ENCODE assay signal across 19 cellular contexts in genomic region chr2:2932189-2932588, GRCh38.
A peak's percentile ranks its signal among the peaks of the same experiment; 100 is the strongest.
DNase-seq lines count a peak whose midpoint lies in the region; ATAC-seq, FAIRE-seq and TF ChIP-seq lines count a peak whose summit lies in the region.
"Had no signal": no experiment of that assay in that cellular context is flagged by ENCODE, and none has a peak within 500 bp of the region (broad histone marks: within the 10 kb centered on the region; RNA-seq: fewer than 3 reads in every experiment).

No MANE protein-coding gene starts in this region.

- no peak for TF ChIP-seq CTCF in endodermal cell (conservative IDR thresholded peaks at IDR 0.05)
- no peak for TF ChIP-seq CTCF in kidney (IDR thresholded peaks at IDR 0.05; ENCODE audit: borderline replicate concordance, extremely low read depth, insufficient read depth)
- TF ChIP-seq CTCF in heart left ventricle (IDR thresholded peaks at IDR 0.05), result no peak

- no peaks in the 10 kb centered on the region for H3K27me3 ChIP-seq in Karpas-422 (ENCODE audit: low read length)
- H3K27me3 ChIP-seq in endodermal cell (ENCODE audit: control insufficient read depth, insufficient read depth, low read length, poor library complexity, severe bottlenecking), result no peaks in the 10 kb centered on the region
- no peaks in the 10 kb centered on the region for H3K27me3 ChIP-seq in heart left ventricle
- H3K27me3 ChIP-seq: BE2C had no signal

- H3K36me3 Mint-ChIP-seq in endodermal cell (ENCODE audit: low read depth), result no peaks in the 10 kb centered on the region
- H3K36me3 Mint-ChIP-seq: CD4-positive, alpha-beta memory T cell had no signal

- peaks cover 8% of the 10 kb centered on the region; the same call in 1 of the 2 replicates for H3K9me3 ChIP-seq in Karpas-422 (ENCODE audit: low read length)
- H3K9me3 ChIP-seq in endodermal cell (ENCODE audit: control insufficient read depth, low read length), result no peaks in the 10 kb centered on the region
- peaks cover 5 to 6% of the 10 kb centered on the region in 2 donors for H3K9me3 ChIP-seq in kidney (ENCODE audit: control insufficient read depth in 1 of 2, low read length in 2 of 2)
- H3K9me3 ChIP-seq in heart left ventricle, result peaks cover 0 to 25% (median 7%) of the 10 kb centered on the region in 12 donors
- H3K9me3 ChIP-seq: BE2C had no signal

- peaks cover 2% of the 10 kb centered on the region for H3K27me3 Mint-ChIP-seq in endodermal cell (ENCODE audit: insufficient read depth)

- H3K79me2 ChIP-seq in Karpas-422 (ENCODE audit: low read length), result no peaks in the 10 kb centered on the region

- no peak overlapping the region for H3K4me3 ChIP-seq in Karpas-422 (ENCODE audit: low read length)
- H3K4me3 ChIP-seq in endodermal cell (ENCODE audit: low read length), result no peak overlapping the region
- H3K4me3 ChIP-seq in kidney (ENCODE audit: low read length in 2 of 2), result no peak overlapping the region
- H3K4me3 ChIP-seq in heart left ventricle, result no peak overlapping the region
- H3K4me3 ChIP-seq: GM23248 had no signal

- H3K4me1 ChIP-seq in Karpas-422 (ENCODE audit: low read length), result peaks cover 41% of the 10 kb centered on the region
- no peaks in the 10 kb centered on the region for H3K4me1 ChIP-seq in endodermal cell (ENCODE audit: control insufficient read depth, insufficient read depth, low read length)
- no peaks in the 10 kb centered on the region for H3K4me1 ChIP-seq in kidney (ENCODE audit: control insufficient read depth in 1 of 2, insufficient read depth in 1 of 2, low read depth in 1 of 2, low read length in 2 of 2)
- no peaks in the 10 kb centered on the region for H3K4me1 ChIP-seq in heart left ventricle

- H3K36me3 ChIP-seq in Karpas-422 (ENCODE audit: insufficient read depth, low read length) (no peaks in the 10 kb centered on the region; the same call in 1 of the 2 replicates), endodermal cell (ENCODE audit: control insufficient read depth, insufficient read depth, low read length) (no peaks in the 10 kb centered on the region), kidney (ENCODE audit: control insufficient read depth in 1 of 2, insufficient read depth in 2 of 2, low read length in 2 of 2) (no peaks in the 10 kb centered on the region), heart left ventricle (no peaks in the 10 kb centered on the region)
- H3K36me3 ChIP-seq: BE2C had no signal

- peak overlapping the region; percentile 6; the same call in 1 of the 2 replicates for H2AFZ ChIP-seq in Karpas-422 (ENCODE audit: low read length)
- H2AFZ ChIP-seq: GM23248 had no signal

- peaks cover 11% of the 10 kb centered on the region for H3K9me3 Mint-ChIP-seq in endodermal cell

- intact Hi-C loops in kidney (cut with DNase I), result no loop called here
- intact Hi-C loops in heart left ventricle (cut with DNase I), result no loop called here

- no peaks in the 10 kb centered on the region for H4K20me1 ChIP-seq in Karpas-422 (ENCODE audit: insufficient read depth, low read depth, low read length)

- H3K27ac Mint-ChIP-seq in endodermal cell, result no peak overlapping the region
- H3K27ac Mint-ChIP-seq: CD4-positive, alpha-beta memory T cell; H9 had no signal

- no peaks in the 10 kb centered on the region for H3K4me1 Mint-ChIP-seq in endodermal cell
- H3K4me1 Mint-ChIP-seq: CD4-positive, alpha-beta memory T cell; H9 had no signal

- 82 to 90% methylated on average over 5 to 15 of the region's 15 CpGs for WGBS in endodermal cell (ENCODE audit: insufficient coverage in 1 of 2, insufficient read length in 1 of 2), 2 experiments
- WGBS in heart left ventricle, 4 donors, result 72 to 87% (median 79%) methylated on average over 14 to 15 of the region's 15 CpGs

- no peaks in the 10 kb centered on the region for H3K9me2 ChIP-seq in Karpas-422 (replicated peaks; ENCODE audit: insufficient read depth, low read length)

- peak overlapping the region; percentile 35 for H3K4me2 ChIP-seq in Karpas-422 (ENCODE audit: low read depth, low read length, poor library complexity, severe bottlenecking)

- no peak for TF ChIP-seq POLR2A in heart left ventricle (IDR thresholded peaks at IDR 0.05)

- DNase-seq in Karpas-422 (no peak), endodermal cell (peak; percentile 5), kidney (peak; percentile 35), heart left ventricle (no peak), NCI-H2171 treated with DMSO at 0.1 percent for 48 hours (lab: John Stamatoyannopoulos, UW) (no peak), frontal cortex (ENCODE audit: low spot score in 2 of 2) (no peak)
- DNase-seq: AML-193; BE2C; C1 segment of cervical spinal cord; Calu3; CD4-positive, alpha-beta memory T cell; COR-L47; DMS53; DMS79 treated with DMSO at 0.1 percent for 48 hours; GF-D8; GM23248; H9 had no signal

- no peak for ATAC-seq in heart left ventricle
- ATAC-seq: HCT116 had no signal

- H3K4me3 Mint-ChIP-seq in endodermal cell, result no peak overlapping the region
- H3K4me3 Mint-ChIP-seq: CD4-positive, alpha-beta memory T cell; H9 had no signal

- no peak for FAIRE-seq in kidney (lab: Jason Lieb, UNC)
- FAIRE-seq in frontal cortex (lab: Jason Lieb, UNC), result no peak
- FAIRE-seq: GM12891 had no signal

- H3K9ac ChIP-seq in Karpas-422 (ENCODE audit: low read length) (no peak overlapping the region), endodermal cell (ENCODE audit: extremely low read depth, low read length, poor library complexity, severe bottlenecking) (no peak overlapping the region), kidney (ENCODE audit: low read length in 2 of 2) (no peak overlapping the region)
- H3K9ac ChIP-seq: GM23248 had no signal

- no peak overlapping the region for H3K27ac ChIP-seq in Karpas-422 (ENCODE audit: low read length)
- H3K27ac ChIP-seq in endodermal cell (ENCODE audit: low read depth, low read length), result no peak overlapping the region
- no peak overlapping the region for H3K27ac ChIP-seq in kidney (ENCODE audit: low read depth in 2 of 2, low read length in 2 of 2)
- H3K27ac ChIP-seq in heart left ventricle, result no peak overlapping the region
- H3K27ac ChIP-seq: GM23248 had no signal

Comparison
In these comparisons a context has a peak if more than half of its experiments do, and no peak if none do; other contexts are left out.
1. DNase-seq: peak in endodermal cell (single experiment) and kidney (single experiment); none in Karpas-422 (single experiment), heart left ventricle (0 of 5), NCI-H2171 treated with DMSO at 0.1 percent for 48 hours (single experiment) and frontal cortex (0 of 2).